8 cellular contexts compared by ENCODE assay signal in the genomic region with DNA sequence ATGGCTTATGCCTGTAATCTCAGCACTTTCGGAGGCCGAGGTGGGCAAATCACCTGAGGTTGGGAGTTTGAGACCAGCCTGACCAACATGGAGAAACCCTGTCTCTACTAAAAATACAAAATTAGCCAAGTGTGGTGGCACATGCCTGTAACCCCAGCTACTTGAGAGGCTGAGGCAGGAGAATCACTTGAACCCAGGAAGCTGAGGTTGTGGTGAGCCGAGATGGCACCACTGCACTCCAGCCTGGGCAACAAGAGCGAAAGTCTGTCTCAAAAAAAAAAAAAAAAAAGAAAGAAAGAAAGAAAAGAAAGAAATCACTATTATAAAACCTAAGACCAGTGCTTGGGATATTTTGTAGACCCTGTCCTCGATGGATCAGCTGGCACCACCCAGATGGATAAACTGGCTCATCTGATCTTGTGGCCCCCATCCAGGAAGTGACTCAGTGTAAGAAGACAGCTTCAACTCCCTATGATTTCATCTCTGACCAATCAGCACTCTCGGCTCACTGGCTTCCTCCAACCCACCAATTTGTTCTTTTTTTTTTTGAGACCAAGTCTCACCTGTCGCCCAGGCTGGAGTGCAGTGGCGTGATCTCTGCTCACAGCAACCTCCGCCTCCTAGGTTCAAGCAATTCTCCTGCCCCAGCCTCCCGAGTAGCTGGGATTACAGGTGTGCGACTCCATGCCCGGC. TPM values are rescaled to one million over a fixed set of nuclear protein-coding genes. Genes with fewer than 3 reads are reported as not detected.
DNase-seq lines count a peak whose midpoint lies in the region; ATAC-seq, FAIRE-seq and TF ChIP-seq lines count a peak whose summit lies in the region.
"Not testable (repeated sequence)": the region's sequence is repeated elsewhere in the genome, so short reads cannot be mapped to it uniquely, and the experiment has no call there.

No MANE protein-coding gene starts in this region.

- not testable (repeated sequence) for TF ChIP-seq EP300 in SK-N-SH (IDR thresholded peaks at IDR 0.05; ENCODE audit: borderline replicate concordance in 1 of 2, low read depth in 1 of 2, low read length in 1 of 2)

- H3K79me2 ChIP-seq in SK-N-SH (ENCODE audit: insufficient read depth); endothelial cell of umbilical vein (ENCODE audit: control insufficient read depth, insufficient read depth, low read length): not testable (repeated sequence)

- CTCF ChIA-PET in SK-N-SH (lab: Yijun Ruan, JAX), result interaction anchor here (0.6 to 1.7 kb wide), 4 partner anchors 56 to 1237 kb away, joined by 3 to 5 read pairs (median 3); partner anchors contain the start of gene C3orf33
- CTCF ChIA-PET in endothelial cell of umbilical vein (lab: Charles Lee), result not testable (repeated sequence)
- CTCF ChIA-PET in naive thymus-derived CD4-positive, alpha-beta T cell (lab: Charles Lee), result interaction anchor here (1.2 kb wide), 2 partner anchors 56 to 57 kb away, joined by 4 to 5 read pairs; partner anchors contain the start of gene C3orf33

- ATAC-seq in naive thymus-derived CD4-positive, alpha-beta T cell, result peak; percentile 87

- not testable (repeated sequence) for H3K9ac ChIP-seq in SK-N-SH; endothelial cell of umbilical vein (replicated peaks; ENCODE audit: extremely low read depth, insufficient read depth, low read length)

- TF ChIP-seq POLR2A in endothelial cell of umbilical vein (IDR thresholded peaks at IDR 0.05; ENCODE audit: low read depth, low read length), result not testable (repeated sequence)

- H3K27me3 Mint-ChIP-seq in activated CD4-positive, alpha-beta T cell treated with anti-CD3 and anti-CD28 coated beads, Interleukin-2, amount 10 ng/mL, durations not matched to agents 24 days and 14 days; naive thymus-derived CD4-positive, alpha-beta T cell: not testable (repeated sequence)

- peak overlapping the region; percentile 21; the same call in 1 of the 2 replicates for H3K4me2 ChIP-seq in SK-N-SH
- not testable (repeated sequence) for H3K4me2 ChIP-seq in endothelial cell of umbilical vein (ENCODE audit: insufficient read depth, low read length)

- BruUV-seq in endothelial cell of umbilical vein (replicated peaks; lab: Mats Ljungman, UMichigan), result not testable (repeated sequence)

- peak; percentile 61 for DNase-seq in GM04504 (ENCODE audit: low read depth)
- DNase-seq in NCI-H1436 treated with DMSO at 0.1 percent for 48 hours (lab: John Stamatoyannopoulos, UW), result peak; percentile 57
- DNase-seq in SK-N-SH, result not testable (repeated sequence)
- DNase-seq in activated CD4-positive, alpha-beta T cell treated with anti-CD3 and anti-CD28 coated beads, Interleukin-2, amount 10 ng/mL, durations not matched to agents 24 days and 14 days, result peak; percentile 87
- peak; percentile 57 for DNase-seq in activated naive CD4-positive, alpha-beta T cell treated with Interleukin-2 at 50 U/mL for 16 hours
- peak; percentile 16 for DNase-seq in endothelial cell of umbilical vein (ENCODE audit: low read depth, low spot score)
- peak in 8 of 9 donors; percentile 30 to 57 (median 46) for DNase-seq in naive thymus-derived CD4-positive, alpha-beta T cell
- DNase-seq in stimulated activated CD8-positive, alpha-beta memory T cell treated with anti-CD3 and anti-CD28 coated beads, Interleukin-7, amount 100 ng/mL, for 24 hours (ENCODE audit: low read depth), result peak; percentile 16

- H3K4me3 ChIP-seq in SK-N-SH (ENCODE audit: low read depth in 2 of 2, low read length in 1 of 2); endothelial cell of umbilical vein (replicated peaks in 1 of 3; ENCODE audit: insufficient read depth in 1 of 3, low read depth in 1 of 3, low read length in 3 of 3); naive thymus-derived CD4-positive, alpha-beta T cell (ENCODE audit: low read length): not testable (repeated sequence)

- not testable (repeated sequence) for H3K27me3 ChIP-seq in SK-N-SH (ENCODE audit: insufficient read depth); endothelial cell of umbilical vein (ENCODE audit: control insufficient read depth in 2 of 2, insufficient read depth in 2 of 2, low read length in 2 of 2); naive thymus-derived CD4-positive, alpha-beta T cell (ENCODE audit: control insufficient read depth in 2 of 2, insufficient read depth in 2 of 2, low read length in 2 of 2)

- not testable (repeated sequence) for H3K36me3 Mint-ChIP-seq in activated CD4-positive, alpha-beta T cell treated with anti-CD3 and anti-CD28 coated beads, Interleukin-2, amount 10 ng/mL, durations not matched to agents 24 days and 14 days (ENCODE audit: low read depth); naive thymus-derived CD4-positive, alpha-beta T cell

- not testable (repeated sequence) for H3K9me3 ChIP-seq in SK-N-SH; endothelial cell of umbilical vein (replicated peaks; ENCODE audit: control insufficient read depth, insufficient read depth, low read length); naive thymus-derived CD4-positive, alpha-beta T cell (ENCODE audit: control insufficient read depth in 2 of 3, low read length in 3 of 3)

- TF ChIP-seq RAD21 in SK-N-SH (IDR thresholded peaks at IDR 0.05; ENCODE audit: low read length), result not testable (repeated sequence)

- POLR2A ChIA-PET in SK-N-SH (lab: Yijun Ruan, JAX); endothelial cell of umbilical vein (lab: Charles Lee): not testable (repeated sequence)
- POLR2A ChIA-PET in naive thymus-derived CD4-positive, alpha-beta T cell (lab: Charles Lee), result interaction anchor here (1.0 to 1.7 kb wide), 3 partner anchors 7 to 1298 kb away, joined by 3 to 5 read pairs (median 4); partner anchors contain the start of genes CCNL1 and SLC33A1

- intact Hi-C loops in activated CD4-positive, alpha-beta T cell treated with anti-CD3 and anti-CD28 coated beads, Interleukin-2, amount 10 ng/mL, durations not matched to agents 24 days and 14 days (cut with micrococcal nuclease), result loop anchor here (1.0 kb wide), 2 partner anchors 8 kb away; partner anchors contain the start of genes GMPS and SLC33A1
- intact Hi-C loops in endothelial cell of umbilical vein (cut with micrococcal nuclease), result not testable (repeated sequence)
- intact Hi-C loops in naive thymus-derived CD4-positive, alpha-beta T cell (cut with micrococcal nuclease), result loop anchor here (1.0 kb wide), 2 partner anchors 8 kb away; partner anchors contain the start of genes SLC33A1 (in 2 of the 2) and GMPS (in 1 of the 2)

- H2AFZ ChIP-seq in SK-N-SH (ENCODE audit: low read depth), result peak overlapping the region; percentile 52; the same call in 1 of the 2 replicates
- not testable (repeated sequence) for H2AFZ ChIP-seq in endothelial cell of umbilical vein (ENCODE audit: low read depth, low read length)

- peak; percentile 4 for FAIRE-seq in endothelial cell of umbilical vein (lab: Jason Lieb, UNC)

- dilution Hi-C loops in endothelial cell of umbilical vein (cut with MboI; ENCODE audit: extremely low pct_ligation_motif_present, low sequenced_read_pairs), result not testable (repeated sequence)

- peaks cover 27% of the 10 kb centered on the region for H3K4me1 Mint-ChIP-seq in activated CD4-positive, alpha-beta T cell treated with anti-CD3 and anti-CD28 coated beads, Interleukin-2, amount 10 ng/mL, durations not matched to agents 24 days and 14 days
- peaks cover 0 to 31% (median 13%) of the 10 kb centered on the region in 7 donors for H3K4me1 Mint-ChIP-seq in naive thymus-derived CD4-positive, alpha-beta T cell

- 69% methylated on average over 12 of the region's 12 CpGs for WGBS in SK-N-SH (ENCODE audit: low lambda C conversion rate)

- H3K9me2 ChIP-seq in SK-N-SH, result not testable (repeated sequence)

- H3K4me3 Mint-ChIP-seq in activated CD4-positive, alpha-beta T cell treated with anti-CD3 and anti-CD28 coated beads, Interleukin-2, amount 10 ng/mL, durations not matched to agents 24 days and 14 days, result peak overlapping the region; percentile 37
- H3K4me3 Mint-ChIP-seq in naive thymus-derived CD4-positive, alpha-beta T cell, result peak overlapping the region in 6 of 10 donors; percentile 32 to 71 (median 48)

- not testable (repeated sequence) for H4K20me1 ChIP-seq in SK-N-SH (ENCODE audit: insufficient read depth); endothelial cell of umbilical vein (replicated peaks; ENCODE audit: control insufficient read depth, extremely low read depth, insufficient read depth, low read length)

- H3K9me3 Mint-ChIP-seq in activated CD4-positive, alpha-beta T cell treated with anti-CD3 and anti-CD28 coated beads, Interleukin-2, amount 10 ng/mL, durations not matched to agents 24 days and 14 days; naive thymus-derived CD4-positive, alpha-beta T cell: not testable (repeated sequence)

- not testable (repeated sequence) for H3F3A ChIP-seq in SK-N-SH (replicated peaks; ENCODE audit: insufficient read depth)

- H3K27ac ChIP-seq in SK-N-SH (ENCODE audit: low read depth in 2 of 2, low read length in 1 of 2); endothelial cell of umbilical vein (ENCODE audit: insufficient read depth, low read depth, low read length); naive thymus-derived CD4-positive, alpha-beta T cell (ENCODE audit: low read depth, low read length): not testable (repeated sequence)

- not testable (repeated sequence) for H3K36me3 ChIP-seq in SK-N-SH (replicated peaks in 1 of 2; ENCODE audit: control insufficient read depth in 1 of 2, insufficient read depth in 2 of 2, low read length in 1 of 2); endothelial cell of umbilical vein (ENCODE audit: control insufficient read depth in 2 of 2, extremely low read depth in 1 of 2, insufficient read depth in 2 of 2, low read length in 2 of 2); naive thymus-derived CD4-positive, alpha-beta T cell (ENCODE audit: control insufficient read depth in 2 of 3, insufficient read depth in 3 of 3, low read length in 3 of 3)

- not testable (repeated sequence) for H3K4me1 ChIP-seq in SK-N-SH (ENCODE audit: control insufficient read depth in 1 of 2, insufficient read depth in 2 of 2, low read depth in 1 of 2, low read length in 1 of 2); endothelial cell of umbilical vein (ENCODE audit: control insufficient read depth, extremely low read depth, insufficient read depth, low read length); naive thymus-derived CD4-positive, alpha-beta T cell (ENCODE audit: control insufficient read depth in 2 of 2, insufficient read depth in 2 of 2, low read length in 2 of 2)

- peak overlapping the region; percentile 82 for H3K27ac Mint-ChIP-seq in activated CD4-positive, alpha-beta T cell treated with anti-CD3 and anti-CD28 coated beads, Interleukin-2, amount 10 ng/mL, durations not matched to agents 24 days and 14 days
- peak overlapping the region in 7 of 9 donors; percentile 2 to 86 (median 76) for H3K27ac Mint-ChIP-seq in naive thymus-derived CD4-positive, alpha-beta T cell

- TF ChIP-seq CTCF in SK-N-SH (IDR thresholded peaks at IDR 0.05); endothelial cell of umbilical vein (IDR thresholded peaks at IDR 0.05; ENCODE audit: extremely low read depth in 1 of 2, insufficient read depth in 1 of 2, low read depth in 1 of 2, low read length in 2 of 2): not testable (repeated sequence)

- not testable (repeated sequence) for H3K9me1 ChIP-seq in endothelial cell of umbilical vein (replicated peaks; ENCODE audit: control insufficient read depth, extremely low read depth, insufficient read depth, low read length)

RNA-seq across cellular contexts. Expression of gene GMPS, which starts 8.0 kb away (rescaled TPM):
- polyA plus RNA-seq in SK-N-SH (2012; rRNA removed) (13.4 and 14.8 TPM in 2 replicates), endothelial cell of umbilical vein (15.0 and 18.7 TPM in 2 replicates)
- polyA plus RNA-seq in SK-N-SH (2012; cell fraction: cytosol; rRNA removed), result 21.1 and 28.5 TPM in 2 replicates
- 8.8 and 14.2 TPM in 2 replicates for polyA plus RNA-seq in SK-N-SH (2012; cell fraction: nucleus; rRNA removed)
- total RNA-seq in activated CD4-positive, alpha-beta T cell treated with anti-CD3 and anti-CD28 coated beads, Interleukin-2, amount 10 ng/mL, durations not matched to agents 24 days and 14 days, result 150 and 151 TPM in 2 replicates
- 66.0 and 67.5 TPM in 2 replicates for total RNA-seq in endothelial cell of umbilical vein
- 32.9 and 37.0 TPM in 2 replicates for polyA plus RNA-seq in endothelial cell of umbilical vein (2011; cell fraction: cytosol; rRNA removed)
- 25.7 and 38.2 TPM in 2 replicates for polyA plus RNA-seq in endothelial cell of umbilical vein (2011; cell fraction: nucleus; rRNA removed)
- 53.3 and 77.6 TPM in 2 replicates for polyA plus RNA-seq in endothelial cell of umbilical vein (2012)
- polyA minus RNA-seq in endothelial cell of umbilical vein, result 17.2 and 27.1 TPM in 2 replicates
- polyA minus RNA-seq in endothelial cell of umbilical vein (2011; cell fraction: cytosol; rRNA and poly(A)+ RNA removed), result 90.0 TPM
- 15.2 and 19.7 TPM in 2 replicates for polyA minus RNA-seq in endothelial cell of umbilical vein (2011; cell fraction: nucleus; rRNA and poly(A)+ RNA removed)
- 10 to 100 TPM; 36.3 to 85.1 (median 45.4) TPM for total RNA-seq in naive thymus-derived CD4-positive, alpha-beta T cell
- 10 to 100 TPM; 57.9 to 73.1 TPM for polyA plus RNA-seq in naive thymus-derived CD4-positive, alpha-beta T cell

RNA-seq across cellular contexts. Expression of gene SLC33A1, which starts 8.2 kb away (rescaled TPM):
- 10.3 and 12.8 TPM in 2 replicates for polyA plus RNA-seq in SK-N-SH (2012; rRNA removed)
- 10.8 and 11.9 TPM in 2 replicates for polyA plus RNA-seq in SK-N-SH (2012; cell fraction: cytosol; rRNA removed)
- 17.4 and 17.6 TPM in 2 replicates for polyA plus RNA-seq in SK-N-SH (2012; cell fraction: nucleus; rRNA removed)
- total RNA-seq in activated CD4-positive, alpha-beta T cell treated with anti-CD3 and anti-CD28 coated beads, Interleukin-2, amount 10 ng/mL, durations not matched to agents 24 days and 14 days, result 27.4 and 28.0 TPM in 2 replicates
- total RNA-seq in endothelial cell of umbilical vein, result 30.1 and 30.3 TPM in 2 replicates
- 28.4 and 28.9 TPM in 2 replicates for polyA plus RNA-seq in endothelial cell of umbilical vein
- polyA plus RNA-seq in endothelial cell of umbilical vein (2011; cell fraction: cytosol; rRNA removed), result 13.8 and 16.4 TPM in 2 replicates
- polyA plus RNA-seq in endothelial cell of umbilical vein (2011; cell fraction: nucleus; rRNA removed), result 29.1 and 30.6 TPM in 2 replicates
- 23.4 and 27.9 TPM in 2 replicates for polyA plus RNA-seq in endothelial cell of umbilical vein (2012)
- polyA minus RNA-seq in endothelial cell of umbilical vein, result 54.4 and 57.7 TPM in 2 replicates
- polyA minus RNA-seq in endothelial cell of umbilical vein (2011; cell fraction: cytosol; rRNA and poly(A)+ RNA removed), result 21.9 TPM
- polyA minus RNA-seq in endothelial cell of umbilical vein (2011; cell fraction: nucleus; rRNA and poly(A)+ RNA removed), result 37.6 and 40.3 TPM in 2 replicates
- total RNA-seq in naive thymus-derived CD4-positive, alpha-beta T cell, result 10 to 100 TPM; 19.8 to 40.8 (median 31.9) TPM
- polyA plus RNA-seq in naive thymus-derived CD4-positive, alpha-beta T cell, result 10 to 100 TPM in 1 of 2 donors, 1 to 10 TPM in 1; 9.4 to 14.5 TPM

RNA-seq across cellular contexts. Expression of gene C3orf33, which starts 56.4 kb away (rescaled TPM):
- 2.9 and 3.3 TPM in 2 replicates for polyA plus RNA-seq in SK-N-SH (2012; rRNA removed)
- polyA plus RNA-seq in SK-N-SH (2012; cell fraction: cytosol; rRNA removed), result 3.0 and 4.4 TPM in 2 replicates
- polyA plus RNA-seq in SK-N-SH (2012; cell fraction: nucleus; rRNA removed), result 2.2 and 2.6 TPM in 2 replicates
- 1.6 and 2.1 TPM in 2 replicates for total RNA-seq in activated CD4-positive, alpha-beta T cell treated with anti-CD3 and anti-CD28 coated beads, Interleukin-2, amount 10 ng/mL, durations not matched to agents 24 days and 14 days
- total RNA-seq in endothelial cell of umbilical vein, result 0.74 and 1.7 TPM in 2 replicates
- polyA plus RNA-seq in endothelial cell of umbilical vein, result 2.3 and 2.4 TPM in 2 replicates
- 1.6 and 2.0 TPM in 2 replicates for polyA plus RNA-seq in endothelial cell of umbilical vein (2011; cell fraction: cytosol; rRNA removed)
- polyA plus RNA-seq in endothelial cell of umbilical vein (2011; cell fraction: nucleus; rRNA removed), result 1.2 and 1.4 TPM in 2 replicates
- 1.4 and 1.9 TPM in 2 replicates for polyA plus RNA-seq in endothelial cell of umbilical vein (2012)
- 0.39 and 0.87 TPM in 2 replicates for polyA minus RNA-seq in endothelial cell of umbilical vein
- polyA minus RNA-seq in endothelial cell of umbilical vein (2011; cell fraction: cytosol; rRNA and poly(A)+ RNA removed), result 4.2 TPM
- polyA minus RNA-seq in endothelial cell of umbilical vein (2011; cell fraction: nucleus; rRNA and poly(A)+ RNA removed), result 0.53 TPM in 1 of 2 replicates, not detected in the other
- total RNA-seq in naive thymus-derived CD4-positive, alpha-beta T cell, result 1 to 10 TPM; 1.1 to 4.6 (median 2.7) TPM
- 1 to 10 TPM; 3.9 to 4.3 TPM for polyA plus RNA-seq in naive thymus-derived CD4-positive, alpha-beta T cell
